In genomic region chrX:112851806-112852205, GRCh38 we compare ENCODE assay signal across 10 cellular contexts. TPM values are rescaled to one million over a fixed set of nuclear protein-coding genes. Genes with fewer than 3 reads are reported as not detected.
A peak's percentile ranks its signal among the peaks of the same experiment; 100 is the strongest.
DNase-seq lines count a peak whose midpoint lies in the region; ATAC-seq and TF ChIP-seq lines count a peak whose summit lies in the region.
"Had no signal": no experiment of that assay in that cellular context is flagged by ENCODE, and none has a peak within 500 bp of the region (broad histone marks: within the 10 kb centered on the region; RNA-seq: fewer than 3 reads in every experiment).

No MANE protein-coding gene starts in this region.

- peaks cover 8% of the 10 kb centered on the region for H3K4me1 Mint-ChIP-seq in T-helper 17 cell

- peak; percentile 62 for ATAC-seq in HG02970 (IDR thresholded peaks at IDR 0.05; ENCODE audit: low FRiP score, unreplicated experiment)
- no peak for ATAC-seq in T-helper 17 cell

- in situ Hi-C loops in astrocyte of the cerebellum (cut with HindIII; ENCODE audit: low sequenced_read_pairs) = no loop called here

- TF ChIP-seq CTCF in astrocyte of the cerebellum (IDR thresholded peaks at IDR 0.05; ENCODE audit: low read depth, low read length, missing control alignments) (no peak), A673 (conservative IDR thresholded peaks at IDR 0.05; ENCODE audit: low read depth, low read length) (no peak)

- DNase-seq in NK-92 treated with Interleukin-12 subunit alpha and Interleukin-12 subunit beta, amount 100 ng/mL, for 24 hours (lab: John Stamatoyannopoulos, UW) = peak; percentile 31
- DNase-seq in NK-92 (lab: John Stamatoyannopoulos, UW; ENCODE audit: unreplicated experiment) = no peak
- DNase-seq in astrocyte of the cerebellum (ENCODE audit: low read depth) = peak; percentile 31
- DNase-seq in stromal cell of bone marrow (ENCODE audit: low read depth) = peak; percentile 49
- no peak for DNase-seq in T-helper 17 cell
- no peak for DNase-seq in A673 (ENCODE audit: low spot score)
- DNase-seq in activated naive CD4-positive, alpha-beta T cell (lab: John Stamatoyannopoulos, UW) = no peak
- DNase-seq: right lobe of liver had no signal

- no TSS peak for BruUV-seq in A673 (replicated peaks; lab: Mats Ljungman, UMichigan)

- H3K27ac Mint-ChIP-seq in T-helper 17 cell = no peak overlapping the region
- H3K27ac Mint-ChIP-seq: dendritic cell treated with granulocyte-macrophage colony-stimulating factor and Interleukin-4, amounts not matched to agents 40 ng/mL and 50 ng/mL, for 4 days had no signal

- POLR2A ChIA-PET in A673 (lab: Charles Lee; ENCODE audit: low non-redundant PET) = no interaction called here

- no peaks in the 10 kb centered on the region for H3K36me3 Mint-ChIP-seq in T-helper 17 cell (ENCODE audit: low read depth)

- H3K36me3 ChIP-seq in A673 (ENCODE audit: insufficient read depth, low read length, poor library complexity, severe bottlenecking) = no peaks in the 10 kb centered on the region
- H3K36me3 ChIP-seq: right lobe of liver had no signal

- intact Hi-C loops in A673 (cut with micrococcal nuclease; ENCODE audit: unreplicated experiment) = no loop called here

- H3K4me1 ChIP-seq in A673 (ENCODE audit: insufficient read depth, low read length, poor library complexity, severe bottlenecking) = no peaks in the 10 kb centered on the region
- H3K4me1 ChIP-seq: right lobe of liver had no signal

- H3K4me3 ChIP-seq in astrocyte of the cerebellum (ENCODE audit: low read depth, low read length) = no peak overlapping the region
- H3K4me3 ChIP-seq in A673 (ENCODE audit: low read depth, low read length, poor library complexity, severe bottlenecking) = no peak overlapping the region
- H3K4me3 ChIP-seq: right lobe of liver had no signal

- no peak overlapping the region for H3K4me3 Mint-ChIP-seq in T-helper 17 cell
- H3K4me3 Mint-ChIP-seq: dendritic cell treated with granulocyte-macrophage colony-stimulating factor and Interleukin-4, amounts not matched to agents 40 ng/mL and 50 ng/mL, for 4 days had no signal

- H3K9me3 ChIP-seq in T-helper 17 cell (ENCODE audit: control insufficient read depth, low read length, poor library complexity, severe bottlenecking) (no peaks in the 10 kb centered on the region), A673 (ENCODE audit: low read depth, low read length, poor library complexity, severe bottlenecking) (no peaks in the 10 kb centered on the region)
- H3K9me3 ChIP-seq: right lobe of liver had no signal

- H3K27me3 Mint-ChIP-seq in T-helper 17 cell = peaks cover 5% of the 10 kb centered on the region

- CTCF ChIA-PET in A673 (lab: Charles Lee) = no interaction called here

- H3K27me3 ChIP-seq in A673 (replicated peaks; ENCODE audit: insufficient read depth, low read depth, low read length, poor library complexity) = no peaks in the 10 kb centered on the region
- H3K27me3 ChIP-seq: right lobe of liver had no signal

- no peak overlapping the region for H3K27ac ChIP-seq in A673 (ENCODE audit: low read depth, low read length, poor library complexity, severe bottlenecking)
- H3K27ac ChIP-seq: right lobe of liver had no signal

RNA-seq across cellular contexts. Expression of gene AMOT, which starts 11.2 kb away (rescaled TPM):
- total RNA-seq in T-helper 17 cell (1 to 10 TPM; 1.4 to 2.7 TPM), A673 (2021) (2.1 and 2.6 TPM in 2 replicates)

Comparison
In these comparisons a context has a peak if more than half of its experiments do, and no peak if none do; other contexts are left out.
1. DNase-seq: peak in NK-92 treated with Interleukin-12 subunit alpha and Interleukin-12 subunit beta, amount 100 ng/mL, for 24 hours (single experiment), astrocyte of the cerebellum (single experiment) and stromal cell of bone marrow (single experiment); none in NK-92 (single experiment), T-helper 17 cell (0 of 3), A673 (single experiment) and activated naive CD4-positive, alpha-beta T cell (0 of 4).